Comparison of ENCODE assay signal across 8 cellular contexts in genomic region chr19:7919681-7920519, GRCh38. TPM values are rescaled to one million over a fixed set of nuclear protein-coding genes. Genes with fewer than 3 reads are reported as not detected.
DNase-seq lines count a peak whose midpoint lies in the region; TF ChIP-seq lines count a peak whose summit lies in the region.

Gene SNAPC2, plus strand, starts transcription at chr19:7920338. Its CDS starts 29 bp downstream, at chr19:7920367.

- peaks cover 39% of the 10 kb centered on the region for H3K4me1 Mint-ChIP-seq in neural progenitor cell

- H3K36me3 ChIP-seq in H7 (replicated peaks; ENCODE audit: control insufficient read depth, insufficient read depth, low read length) (no peaks in the 10 kb centered on the region; the same call in 1 of the 2 replicates), MM.1S (replicated peaks; ENCODE audit: insufficient read depth, low read length) (no peaks in the 10 kb centered on the region), neural progenitor cell (no peaks in the 10 kb centered on the region), stomach smooth muscle (ENCODE audit: control insufficient read depth in 2 of 2, insufficient read depth in 2 of 2, low read length in 2 of 2) (peaks cover 3 to 6% of the 10 kb centered on the region in 2 donors)

- peak within 1 kb of the TSS; percentile 98 for H3K4me2 ChIP-seq in MM.1S (ENCODE audit: low read depth, low read length)
- peak within 1 kb of the TSS; percentile 77 for H3K4me2 ChIP-seq in neural progenitor cell

- H2AFZ ChIP-seq in MM.1S (ENCODE audit: low read length), result peak within 1 kb of the TSS; percentile 98
- peak within 1 kb of the TSS; percentile 54 for H2AFZ ChIP-seq in neural progenitor cell (replicated peaks)

- H3K9me3 ChIP-seq in MM.1S (replicated peaks; ENCODE audit: insufficient read depth, low read length), result no peaks in the 10 kb centered on the region
- H3K9me3 ChIP-seq in neural progenitor cell (ENCODE audit: low read depth), result no peaks in the 10 kb centered on the region
- no peaks in the 10 kb centered on the region for H3K9me3 ChIP-seq in stomach smooth muscle (ENCODE audit: control insufficient read depth in 2 of 2, low read length in 2 of 2)

- H3K4me3 ChIP-seq in H7 (ENCODE audit: insufficient read depth, low read depth, low read length) (peak within 1 kb of the TSS; percentile 84), MM.1S (ENCODE audit: low read length) (peak within 1 kb of the TSS; percentile 76), fibroblast of villous mesenchyme (ENCODE audit: low read depth, low read length) (peak within 1 kb of the TSS; percentile 75), neural progenitor cell (peak within 1 kb of the TSS; percentile 75), stomach smooth muscle (ENCODE audit: low read length in 2 of 2) (peak within 1 kb of the TSS; percentile 85 to 88)

- peak within 1 kb of the TSS; percentile 87 for H3K4me3 Mint-ChIP-seq in neural progenitor cell

- peak within 1 kb of the TSS; percentile 72; the same call in 1 of the 2 replicates for H3K9ac ChIP-seq in MM.1S (ENCODE audit: low read length)
- no peak within 1 kb of the TSS for H3K9ac ChIP-seq in neural progenitor cell
- peak within 1 kb of the TSS; percentile 72 to 82 for H3K9ac ChIP-seq in stomach smooth muscle (ENCODE audit: low read length in 2 of 2)

- H4K20me1 ChIP-seq in MM.1S (ENCODE audit: insufficient read depth, low read length) (0 out of 2 replicates have a peak, but pooled peaks cover 7% of the 10 kb centered on the region), neural progenitor cell (ENCODE audit: low read depth) (peaks cover 49% of the 10 kb centered on the region)

- H3K27me3 Mint-ChIP-seq in neural progenitor cell (ENCODE audit: insufficient read depth, low read depth), result peaks cover 35% of the 10 kb centered on the region

- H3K27ac Mint-ChIP-seq in neural progenitor cell, result no peak within 1 kb of the TSS

- H3K27me3 ChIP-seq in H7 (ENCODE audit: control insufficient read depth, insufficient read depth, low read length), result peaks cover 42% of the 10 kb centered on the region
- peaks cover 30% of the 10 kb centered on the region for H3K27me3 ChIP-seq in MM.1S (replicated peaks; ENCODE audit: insufficient read depth, low read length)
- peaks cover 49% of the 10 kb centered on the region for H3K27me3 ChIP-seq in neural progenitor cell
- peaks cover 23 to 38% of the 10 kb centered on the region in 2 donors for H3K27me3 ChIP-seq in stomach smooth muscle (ENCODE audit: control insufficient read depth in 1 of 2, insufficient read depth in 2 of 2, low read length in 2 of 2)

- H3K4me1 ChIP-seq in MM.1S (ENCODE audit: low read length) (peaks cover 10% of the 10 kb centered on the region; the same call in 1 of the 2 replicates), neural progenitor cell (peaks cover 15% of the 10 kb centered on the region), stomach smooth muscle (ENCODE audit: control insufficient read depth, insufficient read depth, low read length) (peaks cover 70% of the 10 kb centered on the region)

- DNase-seq in EL, result peak; percentile 94
- DNase-seq in H7, result peak; percentile 96
- peak; percentile 96 for DNase-seq in MM.1S
- peak; percentile 29 for DNase-seq in SIG-M5 (lab: John Stamatoyannopoulos, UW)
- DNase-seq in activated gamma-delta T cell (lab: John Stamatoyannopoulos, UW), result peak; percentile 90
- DNase-seq in fibroblast of villous mesenchyme (ENCODE audit: low read depth), result peak; percentile 95
- peak; percentile 97 for DNase-seq in neural progenitor cell (ENCODE audit: low spot score)

- peak within 1 kb of the TSS; percentile 71; the same call in 1 of the 2 replicates for H3K27ac ChIP-seq in MM.1S (ENCODE audit: low read length)
- peak within 1 kb of the TSS; percentile 66 for H3K27ac ChIP-seq in neural progenitor cell
- peak within 1 kb of the TSS; percentile 84 for H3K27ac ChIP-seq in stomach smooth muscle (ENCODE audit: low read length)

- no peaks in the 10 kb centered on the region for H3K9me2 ChIP-seq in MM.1S (replicated peaks; ENCODE audit: insufficient read depth, low read length)

- no peaks in the 10 kb centered on the region for H3K9me3 Mint-ChIP-seq in neural progenitor cell

- TF ChIP-seq CTCF in MM.1S (IDR thresholded peaks at IDR 0.05; ENCODE audit: low read length), result no peak
- no peak for TF ChIP-seq CTCF in fibroblast of villous mesenchyme (IDR thresholded peaks at IDR 0.05; ENCODE audit: insufficient read depth, low read depth, low read length)
- peak; percentile 25 for TF ChIP-seq CTCF in neural progenitor cell (IDR thresholded peaks at IDR 0.05)

- H3F3A ChIP-seq in MM.1S (ENCODE audit: insufficient read depth, low read length) (peaks cover 18% of the 10 kb centered on the region), neural progenitor cell (ENCODE audit: low read depth) (peaks cover 54% of the 10 kb centered on the region)

- peaks cover 3% of the 10 kb centered on the region for H3K36me3 Mint-ChIP-seq in neural progenitor cell

- H3K79me2 ChIP-seq in MM.1S (ENCODE audit: low read length), result no peaks in the 10 kb centered on the region
- peaks cover 8% of the 10 kb centered on the region for H3K79me2 ChIP-seq in neural progenitor cell (ENCODE audit: low read depth)

RNA-seq across cellular contexts. Expression of gene SNAPC2, which starts in this region (rescaled TPM):
- total RNA-seq in H7 (2014; rRNA removed; shearing (Covaris generic)), result 25.5 and 25.9 TPM in 2 replicates
- 17.7 and 23.5 TPM in 2 replicates for total RNA-seq in fibroblast of villous mesenchyme
- total RNA-seq in neural progenitor cell (ENCODE audit: low replicate concordance), result 5.7 and 20.7 TPM in 2 replicates

Comparison
In these comparisons a context has a peak if more than half of its experiments do, and no peak if none do; other contexts are left out.
1. Peak in every context shown above with its lines: DNase-seq, H3K4me3 ChIP-seq and H3K27ac ChIP-seq.
2. DNase-seq: peak in every context shown above with its lines; median percentile 97 in neural progenitor cell; 96 in H7; 96 in MM.1S; 95 in fibroblast of villous mesenchyme; 94 in EL; 90 in activated gamma-delta T cell; 29 in SIG-M5.